ENCODE assay signal across 25 cellular contexts in genomic region chr15:39589815-39590644, GRCh38. TPM values are rescaled to one million over a fixed set of nuclear protein-coding genes. Genes with fewer than 3 reads are reported as not detected.
DNase-seq lines count a peak whose midpoint lies in the region; ATAC-seq, FAIRE-seq and TF ChIP-seq lines count a peak whose summit lies in the region.
"Had no signal": no experiment of that assay in that cellular context is flagged by ENCODE, and none has a peak within 500 bp of the region (broad histone marks: within the 10 kb centered on the region; RNA-seq: fewer than 3 reads in every experiment).

No MANE protein-coding gene starts in this region.

- no peak for FAIRE-seq in RCC 7860 (lab: Jason Lieb, UNC)
- FAIRE-seq: G401.6, GM12892 had no signal

- H3K4me1 ChIP-seq in mucosa of descending colon (ENCODE audit: low read depth): peaks cover 18% of the 10 kb centered on the region
- H3K4me1 ChIP-seq: ascending aorta, colonic mucosa had no signal

- DNase-seq in AG09319 (ENCODE audit: extremely low read depth, low read depth) (peak; percentile 40), RCC 7860 (ENCODE audit: low spot score) (peak; percentile 3), fibroblast of gingiva (ENCODE audit: low read depth) (peak; percentile 67), osteocyte (ENCODE audit: extremely low spot score, unreplicated experiment) (no peak), GM19238 (ENCODE audit: insufficient read length, low spot score) (no peak), mucosa of descending colon (no peak), left ventricle myocardium superior (no peak)
- DNase-seq: activated CD4-positive, alpha-beta T cell treated with anti-CD3 and anti-CD28 coated beads for 4 hours; activated CD8-positive, alpha-beta memory T cell treated with anti-CD3 and anti-CD28 coated beads, Interleukin-2, amount 50 U/mL, for 4 hours; activated gamma-delta T cell treated with Interleukin-2 at 50 U/mL for 16 hours; AML-193; colonic mucosa; H7; islet precursor cell; KG1; NCI-H1105; NCI-H2107; NCI-H524 had no signal

- H3K9me3 ChIP-seq in mucosa of descending colon: no peaks in the 10 kb centered on the region
- H3K9me3 ChIP-seq: ascending aorta, colonic mucosa, vagina had no signal

- intact Hi-C loops in mucosa of descending colon (cut with DNase I, micrococcal nuclease): loop anchor here (5.0 to 10.0 kb wide), 5 partner anchors 95 to 775 kb away; no protein-coding TSS in a partner anchor
- intact Hi-C loops in left ventricle myocardium superior (cut with micrococcal nuclease): loop anchor here (10.0 kb wide), 2 partner anchors 165 to 775 kb away; no protein-coding TSS in a partner anchor

- no peak for TF ChIP-seq CTCF in AG09319 (IDR thresholded peaks at IDR 0.05; ENCODE audit: low read depth, low read length)
- no peak for TF ChIP-seq CTCF in osteocyte (IDR thresholded peaks at IDR 0.05)
- no peak for TF ChIP-seq CTCF in mucosa of descending colon (IDR thresholded peaks at IDR 0.05)

- H3K27me3 Mint-ChIP-seq in osteocyte (ENCODE audit: unreplicated experiment): no peaks in the 10 kb centered on the region

- H3K4me3 Mint-ChIP-seq in osteocyte (ENCODE audit: unreplicated experiment): no peak overlapping the region

- H3K4me3 ChIP-seq in mucosa of descending colon: no peak overlapping the region
- H3K4me3 ChIP-seq: ascending aorta, colonic mucosa, SJSA1, vagina had no signal

- ATAC-seq in GM21515 (IDR thresholded peaks at IDR 0.05; ENCODE audit: unreplicated experiment) (no peak), mucosa of descending colon (no peak), left ventricle myocardium superior (no peak)
- ATAC-seq: right cardiac atrium had no signal

- H3K4me1 Mint-ChIP-seq in osteocyte (ENCODE audit: unreplicated experiment): peaks cover 84% of the 10 kb centered on the region

- H3K36me3 ChIP-seq in mucosa of descending colon (ENCODE audit: low read depth): peaks cover 5% of the 10 kb centered on the region

- H3K9me3 Mint-ChIP-seq in osteocyte (ENCODE audit: unreplicated experiment): no peaks in the 10 kb centered on the region

- H3K27ac Mint-ChIP-seq in osteocyte (ENCODE audit: unreplicated experiment): peak overlapping the region; percentile 3

- H3K36me3 Mint-ChIP-seq in osteocyte (ENCODE audit: unreplicated experiment): peaks cover 86% of the 10 kb centered on the region

RNA-seq across cellular contexts. Expression of gene THBS1, which starts 9.2 kb away (rescaled TPM):
- total RNA-seq in osteocyte (812 and 849 TPM in 2 replicates), mucosa of descending colon (100 to 1,000 TPM; 209 to 356 (median 288) TPM), left ventricle myocardium superior (29.5 TPM)

Comparison
In these comparisons a context has a peak if more than half of its experiments do, and no peak if none do; other contexts are left out.
1. DNase-seq: peak in AG09319 (single experiment), RCC 7860 (single experiment) and fibroblast of gingiva (single experiment); none in osteocyte (single experiment), GM19238 (single experiment), mucosa of descending colon (0 of 3) and left ventricle myocardium superior (single experiment).